ENCODE assay signal across 1 cellular context in the genomic region with DNA sequence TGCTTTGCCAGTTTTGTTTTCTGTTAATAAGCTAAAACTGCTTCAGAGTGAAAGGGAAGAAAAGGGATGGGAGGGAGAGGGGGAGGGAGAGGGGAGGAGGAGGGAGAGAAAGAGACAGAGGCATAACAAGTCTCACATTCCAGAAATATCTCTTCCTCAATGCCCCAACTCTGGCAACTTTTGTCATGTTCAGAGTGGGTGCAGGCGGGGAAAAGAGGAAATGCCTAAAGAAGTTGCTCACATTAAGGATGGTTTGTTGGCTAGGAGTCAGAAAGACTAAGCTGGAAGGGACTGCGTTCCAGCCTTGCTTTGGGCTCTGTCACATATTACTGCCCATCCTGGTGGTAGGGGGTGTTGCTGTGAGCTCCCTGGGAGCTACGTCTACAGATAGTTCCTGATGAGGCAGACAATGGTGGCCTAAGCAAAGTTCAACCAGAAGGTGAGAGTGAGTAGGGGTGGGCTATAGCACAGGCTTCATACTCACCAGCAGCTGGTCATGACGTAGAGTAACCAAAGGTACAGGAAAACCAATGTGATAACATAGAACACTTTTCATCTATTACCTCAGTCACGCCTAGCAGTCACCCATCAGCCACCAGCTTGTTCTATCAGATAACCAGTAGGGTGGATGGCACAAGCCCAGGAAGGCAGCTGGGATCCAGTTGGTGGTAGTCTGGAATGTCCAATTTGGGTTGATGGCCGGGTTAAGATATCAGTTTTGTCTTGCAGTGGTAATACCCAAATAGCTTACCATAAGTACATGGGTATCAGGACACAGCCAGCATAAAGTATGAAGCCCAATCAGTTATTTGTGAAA.
TF ChIP-seq lines count a peak whose summit lies in the region.

No MANE protein-coding gene starts in this region.

TF ChIP-seq in SK-N-SH, 30 proteins besides CTCF, POLR2A, EP300 and RAD21 (continued from another document):
- TF ChIP-seq, protein P1, sequence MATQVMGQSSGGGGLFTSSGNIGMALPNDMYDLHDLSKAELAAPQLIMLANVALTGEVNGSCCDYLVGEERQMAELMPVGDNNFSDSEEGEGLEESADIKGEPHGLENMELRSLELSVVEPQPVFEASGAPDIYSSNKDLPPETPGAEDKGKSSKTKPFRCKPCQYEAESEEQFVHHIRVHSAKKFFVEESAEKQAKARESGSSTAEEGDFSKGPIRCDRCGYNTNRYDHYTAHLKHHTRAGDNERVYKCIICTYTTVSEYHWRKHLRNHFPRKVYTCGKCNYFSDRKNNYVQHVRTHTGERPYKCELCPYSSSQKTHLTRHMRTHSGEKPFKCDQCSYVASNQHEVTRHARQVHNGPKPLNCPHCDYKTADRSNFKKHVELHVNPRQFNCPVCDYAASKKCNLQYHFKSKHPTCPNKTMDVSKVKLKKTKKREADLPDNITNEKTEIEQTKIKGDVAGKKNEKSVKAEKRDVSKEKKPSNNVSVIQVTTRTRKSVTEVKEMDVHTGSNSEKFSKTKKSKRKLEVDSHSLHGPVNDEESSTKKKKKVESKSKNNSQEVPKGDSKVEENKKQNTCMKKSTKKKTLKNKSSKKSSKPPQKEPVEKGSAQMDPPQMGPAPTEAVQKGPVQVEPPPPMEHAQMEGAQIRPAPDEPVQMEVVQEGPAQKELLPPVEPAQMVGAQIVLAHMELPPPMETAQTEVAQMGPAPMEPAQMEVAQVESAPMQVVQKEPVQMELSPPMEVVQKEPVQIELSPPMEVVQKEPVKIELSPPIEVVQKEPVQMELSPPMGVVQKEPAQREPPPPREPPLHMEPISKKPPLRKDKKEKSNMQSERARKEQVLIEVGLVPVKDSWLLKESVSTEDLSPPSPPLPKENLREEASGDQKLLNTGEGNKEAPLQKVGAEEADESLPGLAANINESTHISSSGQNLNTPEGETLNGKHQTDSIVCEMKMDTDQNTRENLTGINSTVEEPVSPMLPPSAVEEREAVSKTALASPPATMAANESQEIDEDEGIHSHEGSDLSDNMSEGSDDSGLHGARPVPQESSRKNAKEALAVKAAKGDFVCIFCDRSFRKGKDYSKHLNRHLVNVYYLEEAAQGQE (IDR thresholded peaks at IDR 0.05; ENCODE audit: low read depth, low read length) = no peak
- TF ChIP-seq CHD2 (IDR thresholded peaks at IDR 0.05; ENCODE audit: low read length, partially characterized antibody) = no peak
- TF ChIP-seq POLR2AphosphoS5 (IDR thresholded peaks at IDR 0.05; ENCODE audit: low read depth, low read length) = no peak
- TF ChIP-seq JUND (IDR thresholded peaks at IDR 0.05) = peak; percentile 32; the same call in 1 of the 2 replicates
- no peak for TF ChIP-seq GATA2 (CRISPR knock-in tag; IDR thresholded peaks at IDR 0.05)
- TF ChIP-seq EZH2phosphoT487 (IDR thresholded peaks at IDR 0.05; ENCODE audit: borderline replicate concordance, low read depth) = no peak
- TF ChIP-seq RFX5 (IDR thresholded peaks at IDR 0.05; ENCODE audit: low read length) = no peak
- no peak for TF ChIP-seq SMC3 (IDR thresholded peaks at IDR 0.05; ENCODE audit: low read depth, low read length)
- TF ChIP-seq, protein P2, sequence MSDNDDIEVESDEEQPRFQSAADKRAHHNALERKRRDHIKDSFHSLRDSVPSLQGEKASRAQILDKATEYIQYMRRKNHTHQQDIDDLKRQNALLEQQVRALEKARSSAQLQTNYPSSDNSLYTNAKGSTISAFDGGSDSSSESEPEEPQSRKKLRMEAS (IDR thresholded peaks at IDR 0.05; ENCODE audit: low read depth) = peak; percentile 43; the same call in 1 of the 2 replicates
- TF ChIP-seq MEF2A (IDR thresholded peaks at IDR 0.05; ENCODE audit: borderline replicate concordance, low read depth) = no peak
- TF ChIP-seq, protein P3, sequence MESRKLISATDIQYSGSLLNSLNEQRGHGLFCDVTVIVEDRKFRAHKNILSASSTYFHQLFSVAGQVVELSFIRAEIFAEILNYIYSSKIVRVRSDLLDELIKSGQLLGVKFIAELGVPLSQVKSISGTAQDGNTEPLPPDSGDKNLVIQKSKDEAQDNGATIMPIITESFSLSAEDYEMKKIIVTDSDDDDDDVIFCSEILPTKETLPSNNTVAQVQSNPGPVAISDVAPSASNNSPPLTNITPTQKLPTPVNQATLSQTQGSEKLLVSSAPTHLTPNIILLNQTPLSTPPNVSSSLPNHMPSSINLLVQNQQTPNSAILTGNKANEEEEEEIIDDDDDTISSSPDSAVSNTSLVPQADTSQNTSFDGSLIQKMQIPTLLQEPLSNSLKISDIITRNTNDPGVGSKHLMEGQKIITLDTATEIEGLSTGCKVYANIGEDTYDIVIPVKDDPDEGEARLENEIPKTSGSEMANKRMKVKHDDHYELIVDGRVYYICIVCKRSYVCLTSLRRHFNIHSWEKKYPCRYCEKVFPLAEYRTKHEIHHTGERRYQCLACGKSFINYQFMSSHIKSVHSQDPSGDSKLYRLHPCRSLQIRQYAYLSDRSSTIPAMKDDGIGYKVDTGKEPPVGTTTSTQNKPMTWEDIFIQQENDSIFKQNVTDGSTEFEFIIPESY (IDR thresholded peaks at IDR 0.05; ENCODE audit: borderline replicate concordance, low read depth) = no peak
- TF ChIP-seq FOXM1 (IDR thresholded peaks at IDR 0.05; ENCODE audit: low read depth) = no peak
- TF ChIP-seq GABPA (IDR thresholded peaks at IDR 0.05; ENCODE audit: low read depth) = 0 out of 2 replicates have a peak, but pooled peaks have one; percentile 8
- TF ChIP-seq, protein P4, sequence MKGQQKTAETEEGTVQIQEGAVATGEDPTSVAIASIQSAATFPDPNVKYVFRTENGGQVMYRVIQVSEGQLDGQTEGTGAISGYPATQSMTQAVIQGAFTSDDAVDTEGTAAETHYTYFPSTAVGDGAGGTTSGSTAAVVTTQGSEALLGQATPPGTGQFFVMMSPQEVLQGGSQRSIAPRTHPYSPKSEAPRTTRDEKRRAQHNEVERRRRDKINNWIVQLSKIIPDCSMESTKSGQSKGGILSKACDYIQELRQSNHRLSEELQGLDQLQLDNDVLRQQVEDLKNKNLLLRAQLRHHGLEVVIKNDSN (IDR thresholded peaks at IDR 0.05; ENCODE audit: borderline replicate concordance, low read depth) = no peak
- TF ChIP-seq RXRA (IDR thresholded peaks at IDR 0.05; ENCODE audit: borderline replicate concordance, low read depth) = no peak
- no peak for TF ChIP-seq SIN3A (IDR thresholded peaks at IDR 0.05; ENCODE audit: borderline replicate concordance, low read depth, low read length)
- TF ChIP-seq, protein P5, sequence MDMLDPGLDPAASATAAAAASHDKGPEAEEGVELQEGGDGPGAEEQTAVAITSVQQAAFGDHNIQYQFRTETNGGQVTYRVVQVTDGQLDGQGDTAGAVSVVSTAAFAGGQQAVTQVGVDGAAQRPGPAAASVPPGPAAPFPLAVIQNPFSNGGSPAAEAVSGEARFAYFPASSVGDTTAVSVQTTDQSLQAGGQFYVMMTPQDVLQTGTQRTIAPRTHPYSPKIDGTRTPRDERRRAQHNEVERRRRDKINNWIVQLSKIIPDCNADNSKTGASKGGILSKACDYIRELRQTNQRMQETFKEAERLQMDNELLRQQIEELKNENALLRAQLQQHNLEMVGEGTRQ (IDR thresholded peaks at IDR 0.05; ENCODE audit: borderline replicate concordance, low read depth, low read length) = no peak
- TF ChIP-seq YY1 (IDR thresholded peaks at IDR 0.05; ENCODE audit: low read depth) = no peak
- no peak for TF ChIP-seq NRF1 (IDR thresholded peaks at IDR 0.05; ENCODE audit: low read depth, low read length)
